ENCODE assay signal across 2 cellular contexts in genomic region chr1:21048462-21048861, GRCh38.
TF ChIP-seq lines count a peak whose summit lies in the region.

No MANE protein-coding gene starts in this region.

TF ChIP-seq in HEK293, 187 proteins besides CTCF, POLR2A, EP300 and RAD21 (continued from another document):
- TF ChIP-seq ZBTB8A (tag by site-specific recombination; IDR thresholded peaks at IDR 0.05): no peak
- TF ChIP-seq, protein P1, sequence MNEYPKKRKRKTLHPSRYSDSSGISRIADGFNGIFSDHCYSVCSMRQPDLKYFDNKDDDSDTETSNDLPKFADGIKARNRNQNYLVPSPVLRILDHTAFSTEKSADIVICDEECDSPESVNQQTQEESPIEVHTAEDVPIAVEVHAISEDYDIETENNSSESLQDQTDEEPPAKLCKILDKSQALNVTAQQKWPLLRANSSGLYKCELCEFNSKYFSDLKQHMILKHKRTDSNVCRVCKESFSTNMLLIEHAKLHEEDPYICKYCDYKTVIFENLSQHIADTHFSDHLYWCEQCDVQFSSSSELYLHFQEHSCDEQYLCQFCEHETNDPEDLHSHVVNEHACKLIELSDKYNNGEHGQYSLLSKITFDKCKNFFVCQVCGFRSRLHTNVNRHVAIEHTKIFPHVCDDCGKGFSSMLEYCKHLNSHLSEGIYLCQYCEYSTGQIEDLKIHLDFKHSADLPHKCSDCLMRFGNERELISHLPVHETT (tag by site-specific recombination; IDR thresholded peaks at IDR 0.05): no peak

TF ChIP-seq in H1, 55 proteins besides CTCF, POLR2A, EP300 and RAD21 (continued from another document):
- TF ChIP-seq TEAD4 (IDR thresholded peaks at IDR 0.05; ENCODE audit: low read depth, low read length): no peak
- no peak for TF ChIP-seq FOSL1 (IDR thresholded peaks at IDR 0.05; ENCODE audit: insufficient read depth, low read depth, low read length)
- TF ChIP-seq CTBP2 (IDR thresholded peaks at IDR 0.05; ENCODE audit: borderline replicate concordance, insufficient read depth, insufficient read length, low read length): no peak
- TF ChIP-seq SAP30 (IDR thresholded peaks at IDR 0.05; ENCODE audit: insufficient read depth, insufficient replicate concordance, low read length): no peak
- TF ChIP-seq YY1 (IDR thresholded peaks at IDR 0.05; ENCODE audit: low read depth, low read length): no peak
- no peak for TF ChIP-seq NRF1 (IDR thresholded peaks at IDR 0.05; ENCODE audit: low read depth, low read length)
- no peak for TF ChIP-seq PHF8 (conservative IDR thresholded peaks at IDR 0.05; ENCODE audit: low read depth, low read length)
- TF ChIP-seq ASH2L (IDR thresholded peaks at IDR 0.05; ENCODE audit: low read length): no peak
- TF ChIP-seq CBX5 (IDR thresholded peaks at IDR 0.05; ENCODE audit: low read depth, low read length): no peak
- TF ChIP-seq NANOG (IDR thresholded peaks at IDR 0.05; ENCODE audit: insufficient read depth, low read depth, low read length, poor library complexity, severe bottlenecking): no peak
- TF ChIP-seq JUND (IDR thresholded peaks at IDR 0.05; ENCODE audit: low read length): no peak
- TF ChIP-seq BCL11A (IDR thresholded peaks at IDR 0.05; ENCODE audit: low read depth in 2 of 2, low read length in 2 of 2): no peak
- no peak for TF ChIP-seq CHD2 (IDR thresholded peaks at IDR 0.05; ENCODE audit: low read length)
- TF ChIP-seq CHD7 (IDR thresholded peaks at IDR 0.05; ENCODE audit: insufficient replicate concordance, low read length): no peak
- TF ChIP-seq TAF1 (IDR thresholded peaks at IDR 0.05; ENCODE audit: low read depth, low read length): no peak
- no peak for TF ChIP-seq KDM4A (IDR thresholded peaks at IDR 0.05; ENCODE audit: low read depth, low read length, severe bottlenecking)
- TF ChIP-seq EZH2 (IDR thresholded peaks at IDR 0.05; ENCODE audit: low read depth, low read length, severe bottlenecking): no peak
